Comparison of ENCODE assay signal across 1 cellular context in genomic region chr5:59066367-59067163, GRCh38.
TF ChIP-seq lines count a peak whose summit lies in the region.

No MANE protein-coding gene starts in this region.

TF ChIP-seq in SK-N-SH treated with all-trans-retinoic acid at 6 μM for 48 hours, 23 proteins besides CTCF, POLR2A, EP300 and RAD21 (continued from another document):
- no peak for TF ChIP-seq TSHZ2 (CRISPR knock-in tag; IDR thresholded peaks at IDR 0.05)
- TF ChIP-seq ZFP3 (CRISPR knock-in tag; IDR thresholded peaks at IDR 0.05): no peak
- no peak for TF ChIP-seq RARB (CRISPR knock-in tag; IDR thresholded peaks at IDR 0.05)
- no peak for TF ChIP-seq ZNF70 (CRISPR knock-in tag; IDR thresholded peaks at IDR 0.05)
- TF ChIP-seq ISL1 (CRISPR knock-in tag; IDR thresholded peaks at IDR 0.05): no peak
- no peak for TF ChIP-seq ZNF8 (CRISPR knock-in tag; IDR thresholded peaks at IDR 0.05)
- TF ChIP-seq ZFP30 (CRISPR knock-in tag; IDR thresholded peaks at IDR 0.05): no peak
- no peak for TF ChIP-seq CREB5 (CRISPR knock-in tag; IDR thresholded peaks at IDR 0.05; ENCODE audit: low read depth)
- no peak for TF ChIP-seq SNAI2 (CRISPR knock-in tag; IDR thresholded peaks at IDR 0.05)
TF ChIP-seq in SK-N-SH treated with all-trans-retinoic acid at 6 μM for 48 hours: peak in this region for 0.
